15 cellular contexts compared by ENCODE assay signal in the genomic region with DNA sequence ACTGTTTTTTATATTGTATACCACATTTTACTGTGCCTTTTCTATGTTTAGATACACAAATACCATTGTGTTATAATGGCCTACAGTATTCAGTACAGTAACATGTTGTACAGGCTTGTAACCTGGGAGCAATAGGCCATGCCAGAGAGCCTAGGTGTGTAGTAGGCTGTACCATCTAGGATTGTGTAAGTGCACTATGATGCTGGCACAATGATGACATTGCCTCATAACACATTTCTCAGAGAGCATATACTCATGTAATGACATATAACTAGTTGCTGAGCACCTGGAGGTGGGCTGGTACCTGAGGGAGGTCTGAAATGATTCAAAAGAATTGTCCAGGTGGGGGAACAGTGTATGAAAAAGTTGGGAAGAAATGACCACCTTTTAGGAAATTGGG. TPM values are rescaled to one million over a fixed set of nuclear protein-coding genes. Genes with fewer than 3 reads are reported as not detected.
A peak's percentile ranks its signal among the peaks of the same experiment; 100 is the strongest.
DNase-seq lines count a peak whose midpoint lies in the region; ATAC-seq and TF ChIP-seq lines count a peak whose summit lies in the region.
"Had no signal": no experiment of that assay in that cellular context is flagged by ENCODE, and none has a peak within 500 bp of the region (broad histone marks: within the 10 kb centered on the region; RNA-seq: fewer than 3 reads in every experiment).

No MANE protein-coding gene starts in this region.

- dilution Hi-C loops in mammary epithelial cell (cut with HindIII; ENCODE audit: low sequenced_read_pairs) = no loop called here

- H3K4me1 ChIP-seq in foreskin keratinocyte (peaks cover 22% of the 10 kb centered on the region), mammary epithelial cell (ENCODE audit: insufficient read depth, low read length) (peaks cover 37% of the 10 kb centered on the region)

- H3K27ac ChIP-seq in foreskin keratinocyte (no peak overlapping the region), mammary epithelial cell (ENCODE audit: insufficient read depth, low read depth, low read length) (no peak overlapping the region)
- H3K27ac ChIP-seq: A549, pancreas had no signal

- CTCF ChIA-PET in activated CD4-positive, alpha-beta T cell treated with anti-CD3 and anti-CD28 coated beads, Interleukin-2, amount 10 ng/mL, durations not matched to agents 7 days and 5 days (lab: Charles Lee) = interaction anchor here (1.1 kb wide), 2 partner anchors 10 to 11 kb away, joined by 3 to 6 read pairs; no protein-coding TSS in a partner anchor
- CTCF ChIA-PET in mammary epithelial cell (lab: Charles Lee; ENCODE audit: low non-redundant PET) = no interaction called here

- no peak for DNase-seq in activated CD4-positive, alpha-beta T cell treated with anti-CD3 and anti-CD28 coated beads, Interleukin-2, amount 10 ng/mL, durations not matched to agents 7 days and 5 days
- no peak for DNase-seq in activated CD4-positive, alpha-beta T cell treated with anti-CD3 and anti-CD28 coated beads, Interleukin-2, amount 50 U/mL, for 1 hour
- DNase-seq in activated T-helper 1 cell treated with anti-CD3 and anti-CD28 coated beads, Interleukin-12 subunit alpha, Interleukin-12 subunit beta, Interleukin-2, Interleukin-4 antibody, amounts not matched to agents 30 ng/mL and 10 ng/mL and 1 ng/mL, durations not matched to agents 14 hours and 24 hours and 36 hours (ENCODE audit: low spot score) = no peak
- DNase-seq in foreskin keratinocyte = peak in 1 of 2 donors; percentile 36
- DNase-seq in stimulated activated naive CD8-positive, alpha-beta T cell treated with anti-CD3 and anti-CD28 coated beads, Interleukin-15, amount 100 ng/mL, for 72 hours = no peak
- no peak for DNase-seq in mammary epithelial cell
- DNase-seq in stimulated activated CD8-positive, alpha-beta memory T cell treated with anti-CD3 and anti-CD28 coated beads, Interleukin-4, amount 100 ng/mL, for 48 hours = no peak
- no peak for DNase-seq in dermis blood vessel endothelial cell
- DNase-seq: activated CD4-positive, CD25-positive, alpha-beta regulatory T cell treated with anti-CD3 and anti-CD28 coated beads, Interleukin-2, amount 50 U/mL, for 72 hours; dorsolateral prefrontal cortex; hippocampal formation; NCI-H1694 treated with DMSO at 0.1 percent for 48 hours; pancreas; stimulated activated CD4-positive, alpha-beta T cell treated with anti-CD3 and anti-CD28 coated beads, Interleukin-4, amount 100 ng/mL, for 24 hours had no signal

- ATAC-seq in foreskin keratinocyte = peak; percentile 56
- peak; percentile 41 for ATAC-seq in stimulated activated naive CD8-positive, alpha-beta T cell treated with anti-CD3 and anti-CD28 coated beads, Interleukin-15, amount 100 ng/mL, for 72 hours
- ATAC-seq: A549, pancreas had no signal

- no peak overlapping the region for H3K9ac ChIP-seq in mammary epithelial cell (ENCODE audit: insufficient read depth, low read length)

- no peak overlapping the region for H3K4me2 ChIP-seq in mammary epithelial cell (ENCODE audit: insufficient read depth, low read depth, low read length)
- H3K4me2 ChIP-seq: A549 had no signal

- H3K9me3 Mint-ChIP-seq in activated CD4-positive, alpha-beta T cell treated with anti-CD3 and anti-CD28 coated beads, Interleukin-2, amount 10 ng/mL, durations not matched to agents 7 days and 5 days = peaks cover 8% of the 10 kb centered on the region
- H3K9me3 Mint-ChIP-seq in activated T-helper 1 cell treated with anti-CD3 and anti-CD28 coated beads, Interleukin-12 subunit alpha, Interleukin-12 subunit beta, Interleukin-2, Interleukin-4 antibody, amounts not matched to agents 30 ng/mL and 10 ng/mL and 1 ng/mL, durations not matched to agents 14 hours and 24 hours and 36 hours = peaks cover 11% of the 10 kb centered on the region
- peaks cover 13 to 15% of the 10 kb centered on the region in 2 donors for H3K9me3 Mint-ChIP-seq in stimulated activated naive CD8-positive, alpha-beta T cell treated with anti-CD3 and anti-CD28 coated beads, Interleukin-15, amount 100 ng/mL, for 72 hours

- peak overlapping the region; percentile 98 for H3K27ac Mint-ChIP-seq in activated CD4-positive, alpha-beta T cell treated with anti-CD3 and anti-CD28 coated beads, Interleukin-2, amount 10 ng/mL, durations not matched to agents 7 days and 5 days
- peak overlapping the region; percentile 66 for H3K27ac Mint-ChIP-seq in activated T-helper 1 cell treated with anti-CD3 and anti-CD28 coated beads, Interleukin-12 subunit alpha, Interleukin-12 subunit beta, Interleukin-2, Interleukin-4 antibody, amounts not matched to agents 30 ng/mL and 10 ng/mL and 1 ng/mL, durations not matched to agents 14 hours and 24 hours and 36 hours
- peak overlapping the region; percentile 16 to 72 for H3K27ac Mint-ChIP-seq in stimulated activated naive CD8-positive, alpha-beta T cell treated with anti-CD3 and anti-CD28 coated beads, Interleukin-15, amount 100 ng/mL, for 72 hours

- intact Hi-C loops in activated T-helper 1 cell treated with anti-CD3 and anti-CD28 coated beads, Interleukin-12 subunit alpha, Interleukin-12 subunit beta, Interleukin-2, Interleukin-4 antibody, amounts not matched to agents 30 ng/mL and 10 ng/mL and 1 ng/mL, durations not matched to agents 14 hours and 24 hours and 36 hours (cut with micrococcal nuclease) = loop anchor here (10.0 kb wide), 2 partner anchors 298 to 598 kb away; a partner anchor contains a TSS
- intact Hi-C loops in mammary epithelial cell (cut with micrococcal nuclease) = loop anchor here (2.0 kb wide), 1 partner anchor 14 kb away; a partner anchor contains a TSS

- H3K4me3 Mint-ChIP-seq in activated CD4-positive, alpha-beta T cell treated with anti-CD3 and anti-CD28 coated beads, Interleukin-2, amount 10 ng/mL, durations not matched to agents 7 days and 5 days = no peak overlapping the region
- peak overlapping the region; percentile 27 for H3K4me3 Mint-ChIP-seq in activated T-helper 1 cell treated with anti-CD3 and anti-CD28 coated beads, Interleukin-12 subunit alpha, Interleukin-12 subunit beta, Interleukin-2, Interleukin-4 antibody, amounts not matched to agents 30 ng/mL and 10 ng/mL and 1 ng/mL, durations not matched to agents 14 hours and 24 hours and 36 hours
- H3K4me3 Mint-ChIP-seq in stimulated activated naive CD8-positive, alpha-beta T cell treated with anti-CD3 and anti-CD28 coated beads, Interleukin-15, amount 100 ng/mL, for 72 hours = peak overlapping the region; percentile 17 to 63

- H3K79me2 ChIP-seq in mammary epithelial cell (ENCODE audit: insufficient read depth, low read length) = peaks cover 52% of the 10 kb centered on the region

- H3K9me3 ChIP-seq in mammary epithelial cell (replicated peaks; ENCODE audit: insufficient read depth, low read length) = no peaks in the 10 kb centered on the region
- H3K9me3 ChIP-seq: A549, pancreas had no signal

- H3K27me3 ChIP-seq in foreskin keratinocyte (no peaks in the 10 kb centered on the region), mammary epithelial cell (ENCODE audit: insufficient read depth, low read length) (no peaks in the 10 kb centered on the region)
- H3K27me3 ChIP-seq: dorsolateral prefrontal cortex, pancreas had no signal

- TF ChIP-seq CTCF in foreskin keratinocyte (conservative IDR thresholded peaks at IDR 0.05) (no peak), mammary epithelial cell (conservative IDR thresholded peaks at IDR 0.05 in 1 of 2, IDR thresholded peaks at IDR 0.05 in 1 of 2; ENCODE audit: extremely low read depth in 1 of 2, insufficient read depth in 1 of 2, low read depth in 1 of 2, low read length in 2 of 2) (no peak)

- in situ Hi-C loops in mammary epithelial cell (cut with MboI; ENCODE audit: low sequenced_read_pairs in 2 of 2) = no loop called here

- no peak overlapping the region for H2AFZ ChIP-seq in mammary epithelial cell (ENCODE audit: low read depth, low read length)

- no peaks in the 10 kb centered on the region for H3K36me3 ChIP-seq in mammary epithelial cell (ENCODE audit: insufficient read depth, low read length)
- H3K36me3 ChIP-seq: pancreas had no signal

- POLR2A ChIA-PET in activated CD4-positive, alpha-beta T cell treated with anti-CD3 and anti-CD28 coated beads, Interleukin-2, amount 10 ng/mL, durations not matched to agents 7 days and 5 days (lab: Charles Lee) = no interaction called here

- BruUV-seq in mammary epithelial cell (replicated peaks; lab: Mats Ljungman, UMichigan) = no TSS peak

- H4K20me1 ChIP-seq in mammary epithelial cell (ENCODE audit: insufficient read depth, low read length) = no peaks in the 10 kb centered on the region

- no peak overlapping the region for H3K4me3 ChIP-seq in mammary epithelial cell (replicated peaks in 1 of 3; ENCODE audit: insufficient read depth in 1 of 3, low read depth in 2 of 3, low read length in 3 of 3)
- H3K4me3 ChIP-seq: A549, pancreas had no signal

- peaks cover 51% of the 10 kb centered on the region for H3K4me1 Mint-ChIP-seq in activated CD4-positive, alpha-beta T cell treated with anti-CD3 and anti-CD28 coated beads, Interleukin-2, amount 10 ng/mL, durations not matched to agents 7 days and 5 days
- peaks cover 64% of the 10 kb centered on the region for H3K4me1 Mint-ChIP-seq in activated T-helper 1 cell treated with anti-CD3 and anti-CD28 coated beads, Interleukin-12 subunit alpha, Interleukin-12 subunit beta, Interleukin-2, Interleukin-4 antibody, amounts not matched to agents 30 ng/mL and 10 ng/mL and 1 ng/mL, durations not matched to agents 14 hours and 24 hours and 36 hours (ENCODE audit: low read depth)
- H3K4me1 Mint-ChIP-seq in stimulated activated naive CD8-positive, alpha-beta T cell treated with anti-CD3 and anti-CD28 coated beads, Interleukin-15, amount 100 ng/mL, for 72 hours = peaks cover 61% of the 10 kb centered on the region

- H3K27me3 Mint-ChIP-seq in activated CD4-positive, alpha-beta T cell treated with anti-CD3 and anti-CD28 coated beads, Interleukin-2, amount 10 ng/mL, durations not matched to agents 7 days and 5 days = no peaks in the 10 kb centered on the region
- no peaks in the 10 kb centered on the region for H3K27me3 Mint-ChIP-seq in activated T-helper 1 cell treated with anti-CD3 and anti-CD28 coated beads, Interleukin-12 subunit alpha, Interleukin-12 subunit beta, Interleukin-2, Interleukin-4 antibody, amounts not matched to agents 30 ng/mL and 10 ng/mL and 1 ng/mL, durations not matched to agents 14 hours and 24 hours and 36 hours (ENCODE audit: insufficient read depth)
- H3K27me3 Mint-ChIP-seq in stimulated activated naive CD8-positive, alpha-beta T cell treated with anti-CD3 and anti-CD28 coated beads, Interleukin-15, amount 100 ng/mL, for 72 hours = no peaks in the 10 kb centered on the region

- H3K36me3 Mint-ChIP-seq in activated CD4-positive, alpha-beta T cell treated with anti-CD3 and anti-CD28 coated beads, Interleukin-2, amount 10 ng/mL, durations not matched to agents 7 days and 5 days (ENCODE audit: low read depth) = peaks cover 54% of the 10 kb centered on the region
- peaks cover 34% of the 10 kb centered on the region for H3K36me3 Mint-ChIP-seq in activated T-helper 1 cell treated with anti-CD3 and anti-CD28 coated beads, Interleukin-12 subunit alpha, Interleukin-12 subunit beta, Interleukin-2, Interleukin-4 antibody, amounts not matched to agents 30 ng/mL and 10 ng/mL and 1 ng/mL, durations not matched to agents 14 hours and 24 hours and 36 hours (ENCODE audit: low read depth)

RNA-seq across cellular contexts. Expression of a gene that starts 13.9 kb away (rescaled TPM):
- 10 to 100 TPM; 25.5 to 27.0 TPM for total RNA-seq in activated CD4-positive, alpha-beta T cell treated with anti-CD3 and anti-CD28 coated beads, Interleukin-2, amount 10 ng/mL, durations not matched to agents 7 days and 5 days
- total RNA-seq in activated T-helper 1 cell treated with anti-CD3 and anti-CD28 coated beads, Interleukin-12 subunit alpha, Interleukin-12 subunit beta, Interleukin-2, Interleukin-4 antibody, amounts not matched to agents 30 ng/mL and 10 ng/mL and 1 ng/mL, durations not matched to agents 14 hours and 24 hours and 36 hours = 23.8 and 26.1 TPM in 2 replicates
- total RNA-seq in foreskin keratinocyte (7.9 and 8.7 TPM in 2 replicates), mammary epithelial cell (10 to 100 TPM; 25.5 to 26.0 TPM), dermis blood vessel endothelial cell (6.7 and 7.3 TPM in 2 replicates)
- polyA plus RNA-seq in foreskin keratinocyte (2.7 and 2.9 TPM in 2 replicates), mammary epithelial cell (5.6 TPM)
- 28.6 TPM for polyA minus RNA-seq in mammary epithelial cell

Comparison
In these comparisons a context has a peak if more than half of its experiments do, and no peak if none do; other contexts are left out.
1. H3K27ac Mint-ChIP-seq: peak in every context shown above with its lines; median percentile 98 in activated CD4-positive, alpha-beta T cell treated with anti-CD3 and anti-CD28 coated beads, Interleukin-2, amount 10 ng/mL, durations not matched to agents 7 days and 5 days; 66 in activated T-helper 1 cell treated with anti-CD3 and anti-CD28 coated beads, Interleukin-12 subunit alpha, Interleukin-12 subunit beta, Interleukin-2, Interleukin-4 antibody, amounts not matched to agents 30 ng/mL and 10 ng/mL and 1 ng/mL, durations not matched to agents 14 hours and 24 hours and 36 hours; 44 in stimulated activated naive CD8-positive, alpha-beta T cell treated with anti-CD3 and anti-CD28 coated beads, Interleukin-15, amount 100 ng/mL, for 72 hours.